Comparison of ENCODE assay signal across 16 cellular contexts in genomic region chr13:44061876-44062275, GRCh38.
DNase-seq lines count a peak whose midpoint lies in the region; ATAC-seq and TF ChIP-seq lines count a peak whose summit lies in the region.
"Had no signal": no experiment of that assay in that cellular context is flagged by ENCODE, and none has a peak within 500 bp of the region (broad histone marks: within the 10 kb centered on the region; RNA-seq: fewer than 3 reads in every experiment).

No MANE protein-coding gene starts in this region.

- H3K27me3 ChIP-seq in lower lobe of right lung (ENCODE audit: low read depth) (no peaks in the 10 kb centered on the region), upper lobe of right lung (no peaks in the 10 kb centered on the region), left ventricle myocardium inferior (ENCODE audit: low read depth) (no peaks in the 10 kb centered on the region)
- H3K27me3 ChIP-seq: BLaER1 treated with 17β-estradiol and CSF1 and Interleukin-3, amounts not matched to agents 10 nM and 100 nM had no signal

- intact Hi-C loops in lower lobe of right lung (cut with DNase I) (no loop called here), upper lobe of right lung (cut with DNase I) (no loop called here), left ventricle myocardium inferior (cut with micrococcal nuclease) (no loop called here)

- DNase-seq in amniotic epithelial cell (ENCODE audit: low read depth) = peak; percentile 15
- no peak for DNase-seq in lower lobe of right lung
- no peak for DNase-seq in upper lobe of right lung
- no peak for DNase-seq in T1000 (lab: John Stamatoyannopoulos, UW)
- no peak for DNase-seq in left ventricle myocardium inferior
- DNase-seq: 8988T; AML-193; Caco-2; Calu3; CD4-positive, alpha-beta T cell; CD8-positive, alpha-beta T cell; DMS79 treated with DMSO at 0.1 percent for 48 hours; GF-D8 had no signal

- H3K4me1 ChIP-seq in lower lobe of right lung = no peaks in the 10 kb centered on the region
- no peaks in the 10 kb centered on the region for H3K4me1 ChIP-seq in upper lobe of right lung
- peaks cover 26% of the 10 kb centered on the region for H3K4me1 ChIP-seq in left ventricle myocardium inferior
- H3K4me1 ChIP-seq: BLaER1 treated with 17β-estradiol and CSF1 and Interleukin-3, amounts not matched to agents 10 nM and 100 nM; Caco-2 had no signal

- H3K9me3 ChIP-seq in lower lobe of right lung (no peaks in the 10 kb centered on the region), upper lobe of right lung (no peaks in the 10 kb centered on the region), left ventricle myocardium inferior (replicated peaks) (no peaks in the 10 kb centered on the region)
- H3K9me3 ChIP-seq: BLaER1 treated with 17β-estradiol and CSF1 and Interleukin-3, amounts not matched to agents 10 nM and 100 nM; Caco-2 had no signal

- no peak overlapping the region for H3K4me3 ChIP-seq in lower lobe of right lung
- no peak overlapping the region for H3K4me3 ChIP-seq in upper lobe of right lung
- H3K4me3 ChIP-seq in left ventricle myocardium inferior = no peak overlapping the region
- H3K4me3 ChIP-seq: BLaER1 treated with 17β-estradiol and CSF1 and Interleukin-3, amounts not matched to agents 10 nM and 100 nM had no signal

- H3K36me3 ChIP-seq in lower lobe of right lung (no peaks in the 10 kb centered on the region), upper lobe of right lung (no peaks in the 10 kb centered on the region), left ventricle myocardium inferior (no peaks in the 10 kb centered on the region)
- H3K36me3 ChIP-seq: BLaER1 treated with 17β-estradiol and CSF1 and Interleukin-3, amounts not matched to agents 10 nM and 100 nM had no signal

- H3K27ac ChIP-seq in lower lobe of right lung = no peak overlapping the region
- no peak overlapping the region for H3K27ac ChIP-seq in upper lobe of right lung
- H3K27ac ChIP-seq in left ventricle myocardium inferior (replicated peaks) = no peak overlapping the region
- H3K27ac ChIP-seq: BLaER1 treated with 17β-estradiol and CSF1 and Interleukin-3, amounts not matched to agents 10 nM and 100 nM; C4-2B had no signal

- TF ChIP-seq CTCF in lower lobe of right lung (IDR thresholded peaks at IDR 0.05) = no peak
- TF ChIP-seq CTCF in upper lobe of right lung (IDR thresholded peaks at IDR 0.05) = no peak
- no peak for TF ChIP-seq CTCF in left ventricle myocardium inferior (IDR thresholded peaks at IDR 0.05; ENCODE audit: borderline replicate concordance)

- ATAC-seq in lower lobe of right lung (peak; percentile 66 to 67), upper lobe of right lung (peak; percentile 64), HG03439 (IDR thresholded peaks at IDR 0.05; ENCODE audit: unreplicated experiment) (no peak)
- ATAC-seq: CD8-positive, alpha-beta T cell had no signal
